Comparison of ENCODE assay signal across 17 cellular contexts in genomic region chr2:43367014-43367782, GRCh38.
DNase-seq lines count a peak whose midpoint lies in the region; ATAC-seq and TF ChIP-seq lines count a peak whose summit lies in the region.
"Had no signal": no experiment of that assay in that cellular context is flagged by ENCODE, and none has a peak within 500 bp of the region (broad histone marks: within the 10 kb centered on the region; RNA-seq: fewer than 3 reads in every experiment).

No MANE protein-coding gene starts in this region.

- H3K4me3 ChIP-seq in left ventricle myocardium inferior, result no peak overlapping the region
- no peak overlapping the region for H3K4me3 ChIP-seq in sigmoid colon
- H3K4me3 ChIP-seq: BLaER1 had no signal

- peaks cover 30% of the 10 kb centered on the region for H3K4me1 ChIP-seq in left ventricle myocardium inferior
- peaks cover 0 to 37% (median 33%) of the 10 kb centered on the region in 4 donors for H3K4me1 ChIP-seq in sigmoid colon
- H3K4me1 ChIP-seq: BLaER1 had no signal

- TF ChIP-seq CTCF in CD14-positive monocyte (IDR thresholded peaks at IDR 0.05) (no peak), left ventricle myocardium inferior (IDR thresholded peaks at IDR 0.05; ENCODE audit: borderline replicate concordance) (no peak), sigmoid colon (IDR thresholded peaks at IDR 0.05) (no peak)

- no peak for TF ChIP-seq POLR2A in sigmoid colon (IDR thresholded peaks at IDR 0.05)

- intact Hi-C loops in CD14-positive monocyte (cut with micrococcal nuclease) (no loop called here), left ventricle myocardium inferior (cut with micrococcal nuclease) (no loop called here), sigmoid colon (cut with DNase I) (no loop called here)
- intact Hi-C loops in dendritic cell treated with granulocyte-macrophage colony-stimulating factor and Interleukin-4, amounts not matched to agents 40 ng/mL and 50 ng/mL, for 4 days (cut with micrococcal nuclease), result no loop called here
- intact Hi-C loops in activated naive CD4-positive, alpha-beta T cell treated with anti-CD3 and anti-CD28 coated beads for 36 hours (cut with micrococcal nuclease), result no loop called here
- intact Hi-C loops in activated CD4-positive, alpha-beta T cell treated with anti-CD3 and anti-CD28 coated beads, Interleukin-2, amount 10 ng/mL, durations not matched to agents 24 days and 14 days (cut with micrococcal nuclease), result no loop called here

- WGBS in sigmoid colon, 2 donors, result 90 to 97% methylated on average over 3 of the region's 3 CpGs

- peaks cover 48% of the 10 kb centered on the region for H3K4me1 Mint-ChIP-seq in CD14-positive monocyte
- H3K4me1 Mint-ChIP-seq in dendritic cell treated with granulocyte-macrophage colony-stimulating factor and Interleukin-4, amounts not matched to agents 40 ng/mL and 50 ng/mL, for 4 days (ENCODE audit: low read depth), result peaks cover 38% of the 10 kb centered on the region
- peaks cover 2% of the 10 kb centered on the region for H3K4me1 Mint-ChIP-seq in activated naive CD4-positive, alpha-beta T cell treated with anti-CD3 and anti-CD28 coated beads for 36 hours (ENCODE audit: low read depth)
- peaks cover 6% of the 10 kb centered on the region for H3K4me1 Mint-ChIP-seq in activated CD4-positive, alpha-beta T cell treated with anti-CD3 and anti-CD28 coated beads, Interleukin-2, amount 10 ng/mL, durations not matched to agents 24 days and 14 days

- H3K4me3 Mint-ChIP-seq in CD14-positive monocyte, result no peak overlapping the region
- H3K4me3 Mint-ChIP-seq in dendritic cell treated with granulocyte-macrophage colony-stimulating factor and Interleukin-4, amounts not matched to agents 40 ng/mL and 50 ng/mL, for 4 days, result no peak overlapping the region
- H3K4me3 Mint-ChIP-seq in activated naive CD4-positive, alpha-beta T cell treated with anti-CD3 and anti-CD28 coated beads for 36 hours, result no peak overlapping the region
- H3K4me3 Mint-ChIP-seq in activated CD4-positive, alpha-beta T cell treated with anti-CD3 and anti-CD28 coated beads, Interleukin-2, amount 10 ng/mL, durations not matched to agents 24 days and 14 days, result no peak overlapping the region
- H3K4me3 Mint-ChIP-seq: HFFc6; T-helper 1 cell treated with Interleukin-12 subunit alpha and Interleukin-12 subunit beta and Interleukin-4 antibody, amounts not matched to agents 30 μg/mL and 1 μg/mL, for 36 hours had no signal

- H3K36me3 Mint-ChIP-seq in CD14-positive monocyte, result peaks cover 10 to 13% of the 10 kb centered on the region in 2 donors
- H3K36me3 Mint-ChIP-seq in dendritic cell treated with granulocyte-macrophage colony-stimulating factor and Interleukin-4, amounts not matched to agents 40 ng/mL and 50 ng/mL, for 4 days (ENCODE audit: low read depth), result no peaks in the 10 kb centered on the region
- peaks cover 2% of the 10 kb centered on the region for H3K36me3 Mint-ChIP-seq in activated naive CD4-positive, alpha-beta T cell treated with anti-CD3 and anti-CD28 coated beads for 36 hours (ENCODE audit: low read depth)
- peaks cover 8% of the 10 kb centered on the region for H3K36me3 Mint-ChIP-seq in activated CD4-positive, alpha-beta T cell treated with anti-CD3 and anti-CD28 coated beads, Interleukin-2, amount 10 ng/mL, durations not matched to agents 24 days and 14 days (ENCODE audit: low read depth)

- H3K27ac Mint-ChIP-seq in CD14-positive monocyte, result peak overlapping the region in 6 of 7 donors; percentile 15 to 75 (median 52)
- peak overlapping the region; percentile 26 for H3K27ac Mint-ChIP-seq in dendritic cell treated with granulocyte-macrophage colony-stimulating factor and Interleukin-4, amounts not matched to agents 40 ng/mL and 50 ng/mL, for 4 days
- H3K27ac Mint-ChIP-seq in activated naive CD4-positive, alpha-beta T cell treated with anti-CD3 and anti-CD28 coated beads for 36 hours, result no peak overlapping the region
- no peak overlapping the region for H3K27ac Mint-ChIP-seq in activated CD4-positive, alpha-beta T cell treated with anti-CD3 and anti-CD28 coated beads, Interleukin-2, amount 10 ng/mL, durations not matched to agents 24 days and 14 days
- H3K27ac Mint-ChIP-seq: HFFc6; T-helper 1 cell treated with Interleukin-12 subunit alpha and Interleukin-12 subunit beta and Interleukin-4 antibody, amounts not matched to agents 30 μg/mL and 1 μg/mL, for 36 hours had no signal

- H3K27me3 ChIP-seq in left ventricle myocardium inferior (ENCODE audit: low read depth), result no peaks in the 10 kb centered on the region
- no peaks in the 10 kb centered on the region for H3K27me3 ChIP-seq in sigmoid colon
- H3K27me3 ChIP-seq: BLaER1 had no signal

- H3K36me3 ChIP-seq in left ventricle myocardium inferior, result no peaks in the 10 kb centered on the region
- H3K36me3 ChIP-seq in sigmoid colon, result no peaks in the 10 kb centered on the region

- H3K9me3 ChIP-seq in left ventricle myocardium inferior (replicated peaks), result no peaks in the 10 kb centered on the region
- H3K9me3 ChIP-seq in sigmoid colon, result no peaks in the 10 kb centered on the region
- H3K9me3 ChIP-seq: BLaER1 had no signal

- TF ChIP-seq EP300 in sigmoid colon (IDR thresholded peaks at IDR 0.05), result no peak

- H3K9me3 Mint-ChIP-seq in CD14-positive monocyte, result peaks cover 0 to 3% (median 0%) of the 10 kb centered on the region in 7 donors
- no peaks in the 10 kb centered on the region for H3K9me3 Mint-ChIP-seq in dendritic cell treated with granulocyte-macrophage colony-stimulating factor and Interleukin-4, amounts not matched to agents 40 ng/mL and 50 ng/mL, for 4 days
- H3K9me3 Mint-ChIP-seq in activated naive CD4-positive, alpha-beta T cell treated with anti-CD3 and anti-CD28 coated beads for 36 hours, result no peaks in the 10 kb centered on the region
- H3K9me3 Mint-ChIP-seq in activated CD4-positive, alpha-beta T cell treated with anti-CD3 and anti-CD28 coated beads, Interleukin-2, amount 10 ng/mL, durations not matched to agents 24 days and 14 days, result peaks cover 3% of the 10 kb centered on the region
- H3K9me3 Mint-ChIP-seq: HFFc6; T-helper 1 cell treated with Interleukin-12 subunit alpha and Interleukin-12 subunit beta and Interleukin-4 antibody, amounts not matched to agents 30 μg/mL and 1 μg/mL, for 36 hours had no signal

- DNase-seq in CD14-positive monocyte (ENCODE audit: low spot score) (no peak), NOMO-1 treated with dmso at 0.1 percent for 144 hours (lab: John Stamatoyannopoulos, UW; ENCODE audit: unreplicated experiment) (peak; percentile 82), left ventricle myocardium inferior (no peak), sigmoid colon (no peak)
- no peak for DNase-seq in activated naive CD4-positive, alpha-beta T cell treated with anti-CD3 and anti-CD28 coated beads for 36 hours
- no peak for DNase-seq in activated CD4-positive, alpha-beta T cell treated with anti-CD3 and anti-CD28 coated beads, Interleukin-2, amount 10 ng/mL, durations not matched to agents 24 days and 14 days
- DNase-seq: DND-41, HFFc6, NCI-H1092, NCI-H146, NCI-H2081, NCI-H510A treated with DMSO at 0.1 percent for 48 hours, PC-3 had no signal

- H3K27me3 Mint-ChIP-seq in CD14-positive monocyte (ENCODE audit: low read depth in 3 of 3), result no peaks in the 10 kb centered on the region
- no peaks in the 10 kb centered on the region for H3K27me3 Mint-ChIP-seq in dendritic cell treated with granulocyte-macrophage colony-stimulating factor and Interleukin-4, amounts not matched to agents 40 ng/mL and 50 ng/mL, for 4 days
- H3K27me3 Mint-ChIP-seq in activated naive CD4-positive, alpha-beta T cell treated with anti-CD3 and anti-CD28 coated beads for 36 hours (ENCODE audit: low read depth), result no peaks in the 10 kb centered on the region
- H3K27me3 Mint-ChIP-seq in activated CD4-positive, alpha-beta T cell treated with anti-CD3 and anti-CD28 coated beads, Interleukin-2, amount 10 ng/mL, durations not matched to agents 24 days and 14 days, result no peaks in the 10 kb centered on the region

- H3K27ac ChIP-seq in left ventricle myocardium inferior (replicated peaks) (no peak overlapping the region), sigmoid colon (no peak overlapping the region)
- H3K27ac ChIP-seq: BLaER1 had no signal

- peak; percentile 58 for ATAC-seq in HG02798 (IDR thresholded peaks at IDR 0.05; ENCODE audit: poor library complexity, unreplicated experiment)
- ATAC-seq: PC-3 had no signal

- CTCF ChIA-PET in activated naive CD4-positive, alpha-beta T cell treated with anti-CD3 and anti-CD28 coated beads for 36 hours (lab: Charles Lee), result no interaction called here

Comparison
In these comparisons a context has a peak if more than half of its experiments do, and no peak if none do; other contexts are left out.
1. H3K27ac Mint-ChIP-seq: peak in CD14-positive monocyte (6 of 7) and dendritic cell treated with granulocyte-macrophage colony-stimulating factor and Interleukin-4, amounts not matched to agents 40 ng/mL and 50 ng/mL, for 4 days (single experiment); none in activated naive CD4-positive, alpha-beta T cell treated with anti-CD3 and anti-CD28 coated beads for 36 hours (single experiment) and activated CD4-positive, alpha-beta T cell treated with anti-CD3 and anti-CD28 coated beads, Interleukin-2, amount 10 ng/mL, durations not matched to agents 24 days and 14 days (single experiment).